In the genomic region with DNA sequence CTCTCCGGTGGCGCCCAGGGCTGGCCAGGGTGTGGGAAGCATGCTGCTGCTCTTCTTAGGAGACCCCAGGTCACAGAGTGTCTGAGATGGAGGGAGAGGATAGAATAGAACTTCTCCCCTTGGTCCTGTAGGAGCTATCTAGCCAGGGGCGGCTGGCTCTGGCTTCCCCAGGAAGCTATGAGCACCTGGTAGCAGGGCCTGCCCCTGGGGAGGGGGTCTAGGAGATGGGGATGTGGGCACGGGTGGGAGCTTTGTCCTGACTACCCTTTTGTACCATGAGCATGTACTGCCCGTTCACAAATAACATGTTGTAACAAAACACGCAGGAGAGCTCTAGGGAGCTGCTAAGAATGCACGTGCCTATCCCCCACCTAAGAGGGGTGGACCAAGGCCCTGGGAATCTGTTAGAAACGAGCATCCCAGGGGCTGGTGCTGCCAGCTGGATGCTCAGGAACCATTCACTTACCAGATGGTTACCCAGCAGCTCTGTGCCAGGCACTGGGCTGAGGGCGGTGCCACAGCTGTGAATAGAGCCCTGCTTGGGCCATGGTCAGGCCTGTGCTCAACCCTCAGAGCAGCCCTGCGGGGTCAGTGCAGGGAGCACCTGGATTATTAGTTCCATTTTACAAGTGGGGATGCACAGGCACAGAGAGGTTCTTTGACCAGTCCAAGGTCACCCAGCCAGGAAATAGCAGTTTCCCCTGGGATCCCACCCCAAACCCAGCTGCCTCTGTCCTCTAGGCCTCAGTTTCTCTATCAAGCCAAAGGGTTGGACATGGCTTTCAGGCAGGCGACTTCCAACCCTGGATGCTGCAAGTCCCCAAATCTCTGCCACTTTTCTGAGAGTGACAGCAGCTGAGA, we compare ENCODE assay signal across 14 cellular contexts. TPM values are rescaled to one million over a fixed set of nuclear protein-coding genes. Genes with fewer than 3 reads are reported as not detected.
DNase-seq lines count a peak whose midpoint lies in the region; ATAC-seq and TF ChIP-seq lines count a peak whose summit lies in the region.
"Had no signal": no experiment of that assay in that cellular context is flagged by ENCODE, and none has a peak within 500 bp of the region (broad histone marks: within the 10 kb centered on the region; RNA-seq: fewer than 3 reads in every experiment).

No MANE protein-coding gene starts in this region.

- 0 out of 2 replicates have a peak, but pooled peaks cover 3% of the 10 kb centered on the region for H4K20me1 ChIP-seq in SK-N-SH (ENCODE audit: insufficient read depth)

- TF ChIP-seq CTCF in SK-N-SH (IDR thresholded peaks at IDR 0.05): no peak
- no peak for TF ChIP-seq CTCF in RWPE2 (IDR thresholded peaks at IDR 0.05; ENCODE audit: poor library complexity, severe bottlenecking)
- TF ChIP-seq CTCF in fibroblast of villous mesenchyme (IDR thresholded peaks at IDR 0.05; ENCODE audit: insufficient read depth, low read depth, low read length): no peak

- peaks cover 28 to 41% of the 10 kb centered on the region in 2 donors for H3K4me1 Mint-ChIP-seq in stimulated activated naive B cell treated with anti-CD40 and anti-IgM and Interleukin-4, amounts not matched to agents 10 μg/mL and 1 μg/mL and 100 μg/mL, for 72 hours

- H2AFZ ChIP-seq in SK-N-SH (ENCODE audit: low read depth): no peak overlapping the region

- TF ChIP-seq EP300 in SK-N-SH (IDR thresholded peaks at IDR 0.05; ENCODE audit: borderline replicate concordance in 1 of 2, low read depth in 1 of 2, low read length in 1 of 2): no peak

- 95% methylated on average over 4 of the region's 11 CpGs for WGBS in SK-N-SH (ENCODE audit: low lambda C conversion rate)

- CTCF ChIA-PET in SK-N-SH (lab: Yijun Ruan, JAX): interaction anchor here (0.7 to 20.7 kb wide), 12 partner anchors 12 to 223 kb away, joined by 3 to 239 read pairs (median 7); a partner anchor contains a TSS

- H3K27ac ChIP-seq in SK-N-SH (ENCODE audit: low read depth in 2 of 2, low read length in 1 of 2): no peak overlapping the region; a peak in 1 of 4 replicates
- peak overlapping the region; percentile 85 for H3K27ac ChIP-seq in RWPE2 (ENCODE audit: poor library complexity, severe bottlenecking)
- H3K27ac ChIP-seq: colonic mucosa had no signal

- peak overlapping the region in 1 of 2 experiments; percentile 99; a peak in 2 of 4 replicates for H3K4me3 ChIP-seq in SK-N-SH (ENCODE audit: low read depth in 2 of 2, low read length in 1 of 2)
- H3K4me3 ChIP-seq in RWPE2 (ENCODE audit: severe bottlenecking): no peak overlapping the region
- H3K4me3 ChIP-seq in fibroblast of villous mesenchyme (ENCODE audit: low read depth, low read length): peak overlapping the region; percentile 93

- no peaks in the 10 kb centered on the region for H3K9me2 ChIP-seq in SK-N-SH

- POLR2A ChIA-PET in SK-N-SH (lab: Yijun Ruan, JAX): interaction anchor here (0.7 to 1.8 kb wide), 3 partner anchors 10 to 223 kb away, joined by 3 to 7 read pairs (median 4); no protein-coding TSS in a partner anchor

- peaks cover 32 to 39% of the 10 kb centered on the region in 2 experiments for H3K36me3 ChIP-seq in SK-N-SH (replicated peaks in 1 of 2; ENCODE audit: control insufficient read depth in 1 of 2, insufficient read depth in 2 of 2, low read length in 1 of 2)
- H3K36me3 ChIP-seq in RWPE2 (ENCODE audit: low read depth): peaks cover 44% of the 10 kb centered on the region
- H3K36me3 ChIP-seq: colonic mucosa had no signal

- DNase-seq in SK-N-SH (no peak), RWPE2 (ENCODE audit: low spot score) (no peak), fibroblast of villous mesenchyme (ENCODE audit: low read depth) (no peak)
- no peak for DNase-seq in stimulated activated naive B cell treated with anti-CD40 and anti-IgM and Interleukin-4, amounts not matched to agents 10 μg/mL and 1 μg/mL and 100 μg/mL, for 72 hours
- DNase-seq: colonic mucosa; midbrain; NCI-H510A treated with DMSO at 0.1 percent for 48 hours; stimulated activated naive CD8-positive, alpha-beta T cell treated with anti-CD3 and anti-CD28 coated beads, Interleukin-15, Interleukin-2, amounts not matched to agents 100 U/mL and 50 U/mL, for 24 hours had no signal

- H3K9me3 ChIP-seq in SK-N-SH: no peaks in the 10 kb centered on the region
- H3K9me3 ChIP-seq in RWPE2 (ENCODE audit: severe bottlenecking): no peaks in the 10 kb centered on the region
- H3K9me3 ChIP-seq: colonic mucosa had no signal

- no peaks in the 10 kb centered on the region for H3K9me3 Mint-ChIP-seq in stimulated activated naive B cell treated with anti-CD40 and anti-IgM and Interleukin-4, amounts not matched to agents 10 μg/mL and 1 μg/mL and 100 μg/mL, for 72 hours

- H3K9ac ChIP-seq in SK-N-SH: peak overlapping the region; percentile 100; the same call in 1 of the 2 replicates

- no peak for TF ChIP-seq RAD21 in SK-N-SH (IDR thresholded peaks at IDR 0.05; ENCODE audit: low read length)

- H3K79me2 ChIP-seq in SK-N-SH (ENCODE audit: insufficient read depth): peaks cover 42% of the 10 kb centered on the region

- no peaks in the 10 kb centered on the region for H3K27me3 Mint-ChIP-seq in stimulated activated naive B cell treated with anti-CD40 and anti-IgM and Interleukin-4, amounts not matched to agents 10 μg/mL and 1 μg/mL and 100 μg/mL, for 72 hours

- H3K4me1 ChIP-seq in SK-N-SH (ENCODE audit: control insufficient read depth in 1 of 2, insufficient read depth in 2 of 2, low read depth in 1 of 2, low read length in 1 of 2) (peaks cover 23 to 40% of the 10 kb centered on the region in 2 experiments; a peak in 3 of 4 replicates), RWPE2 (ENCODE audit: insufficient read depth, poor library complexity, severe bottlenecking) (peaks cover 2% of the 10 kb centered on the region)
- H3K4me1 ChIP-seq: colonic mucosa had no signal

- H3K4me2 ChIP-seq in SK-N-SH: peak overlapping the region; percentile 100

- H3K27ac Mint-ChIP-seq in stimulated activated naive B cell treated with anti-CD40 and anti-IgM and Interleukin-4, amounts not matched to agents 10 μg/mL and 1 μg/mL and 100 μg/mL, for 72 hours: peak overlapping the region; percentile 51

- no peak overlapping the region for H3K4me3 Mint-ChIP-seq in stimulated activated naive B cell treated with anti-CD40 and anti-IgM and Interleukin-4, amounts not matched to agents 10 μg/mL and 1 μg/mL and 100 μg/mL, for 72 hours

- H3F3A ChIP-seq in SK-N-SH (replicated peaks; ENCODE audit: insufficient read depth): peaks cover 16% of the 10 kb centered on the region

- peaks cover 20 to 26% of the 10 kb centered on the region in 2 donors for H3K36me3 Mint-ChIP-seq in stimulated activated naive B cell treated with anti-CD40 and anti-IgM and Interleukin-4, amounts not matched to agents 10 μg/mL and 1 μg/mL and 100 μg/mL, for 72 hours

- H3K27me3 ChIP-seq in SK-N-SH (ENCODE audit: insufficient read depth) (no peaks in the 10 kb centered on the region), RWPE2 (ENCODE audit: insufficient read depth, poor library complexity, severe bottlenecking) (no peaks in the 10 kb centered on the region)
- H3K27me3 ChIP-seq: colonic mucosa had no signal

- ATAC-seq in SK-N-SH treated with all-trans-retinoic acid at 6 μM for 48 hours (no peak), RWPE2 (ENCODE audit: low read depth) (no peak), HG03520 (IDR thresholded peaks at IDR 0.05; ENCODE audit: unreplicated experiment) (no peak), GM18907 (IDR thresholded peaks at IDR 0.05; ENCODE audit: unreplicated experiment) (no peak), GM21528 (IDR thresholded peaks at IDR 0.05; ENCODE audit: low FRiP score, unreplicated experiment) (no peak)
- no peak for ATAC-seq in stimulated activated naive B cell treated with anti-CD40 and anti-IgM and Interleukin-4, amounts not matched to agents 10 μg/mL and 1 μg/mL and 100 μg/mL, for 72 hours (replicated peaks)
- ATAC-seq: stimulated activated naive CD8-positive, alpha-beta T cell treated with anti-CD3 and anti-CD28 coated beads, Interleukin-15, Interleukin-2, amounts not matched to agents 100 U/mL and 50 U/mL, for 24 hours had no signal

TF ChIP-seq in SK-N-SH, 30 proteins besides CTCF, POLR2A, EP300 and RAD21 (continues in another document):
- TF ChIP-seq RFX5 (IDR thresholded peaks at IDR 0.05; ENCODE audit: low read length) (no peak), CHD2 (IDR thresholded peaks at IDR 0.05; ENCODE audit: low read length, partially characterized antibody) (no peak)

TF ChIP-seq in SK-N-SH treated with all-trans-retinoic acid at 6 μM for 48 hours, 23 proteins besides CTCF, POLR2A, EP300 and RAD21:
- TF ChIP-seq ZNF8 (CRISPR knock-in tag; IDR thresholded peaks at IDR 0.05) (no peak), OSR1 (CRISPR knock-in tag; IDR thresholded peaks at IDR 0.05) (no peak), TCF4 (CRISPR knock-in tag; IDR thresholded peaks at IDR 0.05; ENCODE audit: borderline replicate concordance) (no peak), CSDC2 (CRISPR knock-in tag; IDR thresholded peaks at IDR 0.05) (no peak), ZFP30 (CRISPR knock-in tag; IDR thresholded peaks at IDR 0.05) (no peak), ISL1 (CRISPR knock-in tag; IDR thresholded peaks at IDR 0.05) (no peak), ESRRG (CRISPR knock-in tag; IDR thresholded peaks at IDR 0.05) (no peak), TOX (CRISPR knock-in tag; IDR thresholded peaks at IDR 0.05; ENCODE audit: borderline replicate concordance) (no peak)

RNA-seq across cellular contexts. Expression of a gene that starts 2.2 kb away (rescaled TPM):
- 65.5 and 70.7 TPM in 2 replicates for polyA plus RNA-seq in SK-N-SH (2012; rRNA removed)
- polyA plus RNA-seq in SK-N-SH (2012; cell fraction: cytosol; rRNA removed): 25.2 and 42.6 TPM in 2 replicates
- polyA plus RNA-seq in SK-N-SH (2012; cell fraction: nucleus; rRNA removed): 288 and 306 TPM in 2 replicates
- 73.0 and 83.4 TPM in 2 replicates for total RNA-seq in fibroblast of villous mesenchyme

RNA-seq across cellular contexts. Expression of a gene that starts 15.6 kb away (rescaled TPM):
- 184 and 191 TPM in 2 replicates for polyA plus RNA-seq in SK-N-SH (2012; rRNA removed)
- polyA plus RNA-seq in SK-N-SH (2012; cell fraction: cytosol; rRNA removed): 204 and 247 TPM in 2 replicates
- polyA plus RNA-seq in SK-N-SH (2012; cell fraction: nucleus; rRNA removed): 98.8 and 147 TPM in 2 replicates
- 150 and 163 TPM in 2 replicates for total RNA-seq in fibroblast of villous mesenchyme

RNA-seq across cellular contexts. Expression of a gene that starts 32.3 kb away (rescaled TPM):
- polyA plus RNA-seq in SK-N-SH (2012; rRNA removed): 0.19 TPM in 1 of 2 replicates, not detected in the other
- polyA plus RNA-seq in SK-N-SH (2012; cell fraction: cytosol; rRNA removed): 0.08 and 0.09 TPM in 2 replicates
- 0.06 and 0.31 TPM in 2 replicates for polyA plus RNA-seq in SK-N-SH (2012; cell fraction: nucleus; rRNA removed)
- not detected in 2 replicates for total RNA-seq in fibroblast of villous mesenchyme
- total RNA-seq: LHCN-M2; T-helper 1 cell treated with Interleukin-12 subunit alpha and Interleukin-12 subunit beta and Interleukin-4 antibody, amounts not matched to agents 30 ng/mL and 1 ng/mL, for 36 hours had no signal

RNA-seq across cellular contexts. Expression of a gene that starts 38.3 kb away (rescaled TPM):
- polyA plus RNA-seq in SK-N-SH (2012; rRNA removed): 0.07 and 0.23 TPM in 2 replicates
- polyA plus RNA-seq in SK-N-SH (2012; cell fraction: cytosol; rRNA removed): 0.01 and 0.05 TPM in 2 replicates
- 0.50 and 0.52 TPM in 2 replicates for polyA plus RNA-seq in SK-N-SH (2012; cell fraction: nucleus; rRNA removed)
- under 0.01 and 0.43 TPM in 2 replicates for total RNA-seq in fibroblast of villous mesenchyme
- total RNA-seq: colonic mucosa had no signal

RNA-seq across cellular contexts. Expression of a gene that starts 58.1 kb away (rescaled TPM):
- polyA plus RNA-seq in SK-N-SH (2012; rRNA removed): not detected in 2 replicates
- polyA plus RNA-seq in SK-N-SH (2012; cell fraction: cytosol; rRNA removed): not detected in 2 replicates
- not detected in 2 replicates for polyA plus RNA-seq in SK-N-SH (2012; cell fraction: nucleus; rRNA removed)
- total RNA-seq in fibroblast of villous mesenchyme: not detected in 2 replicates
- total RNA-seq: LHCN-M2; T-helper 1 cell treated with Interleukin-12 subunit alpha and Interleukin-12 subunit beta and Interleukin-4 antibody, amounts not matched to agents 30 ng/mL and 1 ng/mL, for 36 hours had no signal
